Comparison of ENCODE assay signal across 1 cellular context in genomic region chr5:66981705-66982387, GRCh38.
TF ChIP-seq lines count a peak whose summit lies in the region.

No MANE protein-coding gene starts in this region.

TF ChIP-seq in neural cell, 6 proteins besides CTCF, POLR2A, EP300 and RAD21 (continued from another document):
- TF ChIP-seq, protein P1, sequence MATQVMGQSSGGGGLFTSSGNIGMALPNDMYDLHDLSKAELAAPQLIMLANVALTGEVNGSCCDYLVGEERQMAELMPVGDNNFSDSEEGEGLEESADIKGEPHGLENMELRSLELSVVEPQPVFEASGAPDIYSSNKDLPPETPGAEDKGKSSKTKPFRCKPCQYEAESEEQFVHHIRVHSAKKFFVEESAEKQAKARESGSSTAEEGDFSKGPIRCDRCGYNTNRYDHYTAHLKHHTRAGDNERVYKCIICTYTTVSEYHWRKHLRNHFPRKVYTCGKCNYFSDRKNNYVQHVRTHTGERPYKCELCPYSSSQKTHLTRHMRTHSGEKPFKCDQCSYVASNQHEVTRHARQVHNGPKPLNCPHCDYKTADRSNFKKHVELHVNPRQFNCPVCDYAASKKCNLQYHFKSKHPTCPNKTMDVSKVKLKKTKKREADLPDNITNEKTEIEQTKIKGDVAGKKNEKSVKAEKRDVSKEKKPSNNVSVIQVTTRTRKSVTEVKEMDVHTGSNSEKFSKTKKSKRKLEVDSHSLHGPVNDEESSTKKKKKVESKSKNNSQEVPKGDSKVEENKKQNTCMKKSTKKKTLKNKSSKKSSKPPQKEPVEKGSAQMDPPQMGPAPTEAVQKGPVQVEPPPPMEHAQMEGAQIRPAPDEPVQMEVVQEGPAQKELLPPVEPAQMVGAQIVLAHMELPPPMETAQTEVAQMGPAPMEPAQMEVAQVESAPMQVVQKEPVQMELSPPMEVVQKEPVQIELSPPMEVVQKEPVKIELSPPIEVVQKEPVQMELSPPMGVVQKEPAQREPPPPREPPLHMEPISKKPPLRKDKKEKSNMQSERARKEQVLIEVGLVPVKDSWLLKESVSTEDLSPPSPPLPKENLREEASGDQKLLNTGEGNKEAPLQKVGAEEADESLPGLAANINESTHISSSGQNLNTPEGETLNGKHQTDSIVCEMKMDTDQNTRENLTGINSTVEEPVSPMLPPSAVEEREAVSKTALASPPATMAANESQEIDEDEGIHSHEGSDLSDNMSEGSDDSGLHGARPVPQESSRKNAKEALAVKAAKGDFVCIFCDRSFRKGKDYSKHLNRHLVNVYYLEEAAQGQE (IDR thresholded peaks at IDR 0.05; ENCODE audit: borderline replicate concordance), result no peak
- no peak for TF ChIP-seq TAF1 (IDR thresholded peaks at IDR 0.05; ENCODE audit: low read depth)
- TF ChIP-seq POLR2AphosphoS5 (IDR thresholded peaks at IDR 0.05), result no peak
- TF ChIP-seq SMC3 (conservative IDR thresholded peaks at IDR 0.05; ENCODE audit: poor library complexity), result no peak
- no peak for TF ChIP-seq MXI1 (conservative IDR thresholded peaks at IDR 0.05; ENCODE audit: poor library complexity, severe bottlenecking)
